In the genomic region with DNA sequence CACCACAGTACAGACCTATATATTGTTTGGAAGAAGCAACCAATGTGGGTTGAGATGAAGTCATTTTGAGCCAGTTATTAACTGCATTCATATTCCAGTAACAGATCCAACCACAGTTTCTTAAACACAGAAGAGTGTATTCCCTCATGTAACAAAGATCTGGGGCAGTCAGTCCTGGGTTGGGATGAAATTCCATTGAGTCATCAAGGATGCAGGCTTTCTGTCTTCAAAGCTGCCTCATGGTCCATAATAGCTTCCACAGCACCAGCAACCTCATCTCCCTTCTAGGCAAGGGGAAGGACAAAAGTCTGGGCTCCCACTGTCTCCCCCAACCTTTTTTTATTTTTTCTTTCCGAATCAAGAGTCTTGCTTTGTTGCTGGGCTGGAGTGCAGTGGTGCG, we compare ENCODE assay signal across 1 cellular context.
TF ChIP-seq lines count a peak whose summit lies in the region.

No MANE protein-coding gene starts in this region.

TF ChIP-seq in IMR-90, 13 proteins besides CTCF, POLR2A, EP300 and RAD21:
- TF ChIP-seq RCOR1 (IDR thresholded peaks at IDR 0.05; ENCODE audit: insufficient replicate concordance, low read length) (peak; percentile 42), CEBPB (IDR thresholded peaks at IDR 0.05; ENCODE audit: low read depth, low read length) (no peak)
